Comparison of ENCODE assay signal across 20 cellular contexts in genomic region chr3:33885496-33885895, GRCh38.
DNase-seq lines count a peak whose midpoint lies in the region; ATAC-seq and TF ChIP-seq lines count a peak whose summit lies in the region.
"Had no signal": no experiment of that assay in that cellular context is flagged by ENCODE, and none has a peak within 500 bp of the region (broad histone marks: within the 10 kb centered on the region; RNA-seq: fewer than 3 reads in every experiment).

No MANE protein-coding gene starts in this region.

- H3K4me2 ChIP-seq in mesendoderm (ENCODE audit: low read length) = no peak overlapping the region
- H3K4me2 ChIP-seq: BLaER1 treated with 17β-estradiol and CSF1 and Interleukin-3, amounts not matched to agents 10 nM and 100 nM had no signal

- H2BK5ac ChIP-seq in mesendoderm (ENCODE audit: low read length) = no peak overlapping the region

- H3K4me1 ChIP-seq in mesendoderm (ENCODE audit: control insufficient read depth, low read depth, low read length) = no peaks in the 10 kb centered on the region
- H3K4me1 ChIP-seq: SJSA1 had no signal

- peaks cover 9% of the 10 kb centered on the region for H3K4me1 Mint-ChIP-seq in activated T-cell treated with anti-CD3 and anti-CD28 coated beads, Interleukin-2, amount 50 U/mL, for 72 hours (ENCODE audit: low read depth)
- peaks cover 3% of the 10 kb centered on the region for H3K4me1 Mint-ChIP-seq in activated T-cell treated with anti-CD3 and anti-CD28 coated beads, Interleukin-2, amount 50 U/mL, for 4 hours (ENCODE audit: low read depth)
- H3K4me1 Mint-ChIP-seq in T-helper 17 cell (peaks cover 5% of the 10 kb centered on the region), neural crest cell (peaks cover 11% of the 10 kb centered on the region)

- no peaks in the 10 kb centered on the region for H3K36me3 Mint-ChIP-seq in activated T-cell treated with anti-CD3 and anti-CD28 coated beads, Interleukin-2, amount 50 U/mL, for 72 hours (ENCODE audit: insufficient read depth in 2 of 2)
- H3K36me3 Mint-ChIP-seq in activated T-cell treated with anti-CD3 and anti-CD28 coated beads, Interleukin-2, amount 50 U/mL, for 4 hours (ENCODE audit: insufficient read depth) = no peaks in the 10 kb centered on the region
- H3K36me3 Mint-ChIP-seq in T-helper 17 cell (ENCODE audit: low read depth) = peaks cover 3% of the 10 kb centered on the region
- no peaks in the 10 kb centered on the region for H3K36me3 Mint-ChIP-seq in neural crest cell (ENCODE audit: low read depth)
- H3K36me3 Mint-ChIP-seq: CD4-positive, alpha-beta memory T cell had no signal

- no peaks in the 10 kb centered on the region for H3K9me3 ChIP-seq in T-helper 17 cell (ENCODE audit: control insufficient read depth, low read length, poor library complexity, severe bottlenecking)
- H3K9me3 ChIP-seq: BLaER1 treated with 17β-estradiol and CSF1 and Interleukin-3, amounts not matched to agents 10 nM and 100 nM; SJSA1 had no signal

- TF ChIP-seq CTCF in neural crest cell (conservative IDR thresholded peaks at IDR 0.05) = no peak

- H3K4ac ChIP-seq in mesendoderm (ENCODE audit: low read depth, low read length) = no peak overlapping the region

- H3K27ac ChIP-seq in temporal lobe (ENCODE audit: low read depth, low read length) = peak overlapping the region; percentile 53
- no peak overlapping the region for H3K27ac ChIP-seq in mesendoderm (ENCODE audit: low read depth, low read length)
- H3K27ac ChIP-seq: BLaER1 treated with 17β-estradiol and CSF1 and Interleukin-3, amounts not matched to agents 10 nM and 100 nM; SJSA1 had no signal

- WGBS in mesendoderm (ENCODE audit: extremely low coverage, insufficient coverage, low lambda C conversion rate) = no CpG with 5 or more reads among the region's 6 CpGs

- DNase-seq in activated T-cell treated with anti-CD3 and anti-CD28 coated beads, Interleukin-2, amount 50 U/mL, for 72 hours = no peak
- no peak for DNase-seq in activated T-cell treated with anti-CD3 and anti-CD28 coated beads, Interleukin-2, amount 50 U/mL, for 4 hours
- DNase-seq in T-helper 17 cell (no peak), neural crest cell (ENCODE audit: low read depth, low spot score) (no peak), mesendoderm (no peak)
- DNase-seq: 8988T; CD4-positive, alpha-beta memory T cell; DND-41; H9; Kasumi-1; NCI-H1417; NCI-H1694 treated with DMSO at 0.1 percent for 48 hours; NCI-H446 treated with DMSO at 0.1 percent for 48 hours; NCI-H526 treated with DMSO at 0.1 percent for 48 hours had no signal

- no peak overlapping the region for H3K4me3 Mint-ChIP-seq in activated T-cell treated with anti-CD3 and anti-CD28 coated beads, Interleukin-2, amount 50 U/mL, for 72 hours
- H3K4me3 Mint-ChIP-seq in activated T-cell treated with anti-CD3 and anti-CD28 coated beads, Interleukin-2, amount 50 U/mL, for 4 hours = no peak overlapping the region
- no peak overlapping the region for H3K4me3 Mint-ChIP-seq in T-helper 17 cell
- no peak overlapping the region for H3K4me3 Mint-ChIP-seq in neural crest cell
- H3K4me3 Mint-ChIP-seq: CD4-positive, alpha-beta memory T cell; H9 had no signal

- H3K79me1 ChIP-seq in mesendoderm (ENCODE audit: low read length) = no peaks in the 10 kb centered on the region

- H3K36me3 ChIP-seq in mesendoderm (ENCODE audit: control insufficient read depth, insufficient read depth, low read length) = no peaks in the 10 kb centered on the region
- H3K36me3 ChIP-seq: BLaER1 treated with 17β-estradiol and CSF1 and Interleukin-3, amounts not matched to agents 10 nM and 100 nM; SJSA1 had no signal

- no peak overlapping the region for H3K4me3 ChIP-seq in mesendoderm (ENCODE audit: low read length)
- H3K4me3 ChIP-seq: BLaER1 treated with 17β-estradiol and CSF1 and Interleukin-3, amounts not matched to agents 10 nM and 100 nM; GM12878; SJSA1 had no signal

- no peaks in the 10 kb centered on the region for H3K27me3 Mint-ChIP-seq in activated T-cell treated with anti-CD3 and anti-CD28 coated beads, Interleukin-2, amount 50 U/mL, for 72 hours (ENCODE audit: low read depth)
- peaks cover 3% of the 10 kb centered on the region for H3K27me3 Mint-ChIP-seq in activated T-cell treated with anti-CD3 and anti-CD28 coated beads, Interleukin-2, amount 50 U/mL, for 4 hours (ENCODE audit: low read depth)
- H3K27me3 Mint-ChIP-seq in T-helper 17 cell = peaks cover 19% of the 10 kb centered on the region
- H3K27me3 Mint-ChIP-seq in neural crest cell (ENCODE audit: low read depth) = no peaks in the 10 kb centered on the region

- H3K18ac ChIP-seq in mesendoderm (ENCODE audit: low read length) = no peak overlapping the region

- no peak overlapping the region for H2BK120ac ChIP-seq in mesendoderm (ENCODE audit: low read depth, low read length)

- no peak overlapping the region for H4K8ac ChIP-seq in mesendoderm (ENCODE audit: low read depth, low read length)

- no peaks in the 10 kb centered on the region for H3K9me3 Mint-ChIP-seq in activated T-cell treated with anti-CD3 and anti-CD28 coated beads, Interleukin-2, amount 50 U/mL, for 72 hours
- no peaks in the 10 kb centered on the region for H3K9me3 Mint-ChIP-seq in activated T-cell treated with anti-CD3 and anti-CD28 coated beads, Interleukin-2, amount 50 U/mL, for 4 hours
- peaks cover 5% of the 10 kb centered on the region for H3K9me3 Mint-ChIP-seq in neural crest cell
- H3K9me3 Mint-ChIP-seq: CD4-positive, alpha-beta memory T cell had no signal

- no peak overlapping the region for H3K56ac ChIP-seq in mesendoderm (ENCODE audit: low read length)

- peak; percentile 27 to 43 for ATAC-seq in activated T-cell treated with anti-CD3 and anti-CD28 coated beads, Interleukin-2, amount 50 U/mL, for 72 hours (replicated peaks in 1 of 2)
- no peak for ATAC-seq in activated T-cell treated with anti-CD3 and anti-CD28 coated beads, Interleukin-2, amount 50 U/mL, for 4 hours
- ATAC-seq in T-helper 17 cell (no peak), HG03354 (IDR thresholded peaks at IDR 0.05; ENCODE audit: poor library complexity, severe bottlenecking, unreplicated experiment) (no peak)
- ATAC-seq: GM12878, Right ventricle myocardium inferior had no signal

- no peaks in the 10 kb centered on the region for H3K79me2 ChIP-seq in mesendoderm (ENCODE audit: control insufficient read depth, insufficient read depth, low read length)

- no peak overlapping the region for H3K27ac Mint-ChIP-seq in activated T-cell treated with anti-CD3 and anti-CD28 coated beads, Interleukin-2, amount 50 U/mL, for 72 hours
- H3K27ac Mint-ChIP-seq in T-helper 17 cell (peak overlapping the region; percentile 14), neural crest cell (ENCODE audit: unreplicated experiment) (peak overlapping the region; percentile 82)
- H3K27ac Mint-ChIP-seq: H9 had no signal

- H3K27me3 ChIP-seq in mesendoderm (ENCODE audit: insufficient read depth, low read length, poor library complexity) = no peaks in the 10 kb centered on the region
- H3K27me3 ChIP-seq: BLaER1 treated with 17β-estradiol and CSF1 and Interleukin-3, amounts not matched to agents 10 nM and 100 nM; SJSA1 had no signal

- no peak overlapping the region for H4K5ac ChIP-seq in mesendoderm (ENCODE audit: low read length)

- no peak overlapping the region for H3K23ac ChIP-seq in mesendoderm (ENCODE audit: low read length)

- H3K9ac ChIP-seq in mesendoderm (ENCODE audit: low read length) = no peak overlapping the region
- H3K9ac ChIP-seq: BLaER1 treated with 17β-estradiol and CSF1 and Interleukin-3, amounts not matched to agents 10 nM and 100 nM had no signal

- no peak overlapping the region for H2BK15ac ChIP-seq in mesendoderm (replicated peaks; ENCODE audit: low read depth)

- H2AK5ac ChIP-seq in mesendoderm (ENCODE audit: low read length) = no peak overlapping the region

Comparison
In these comparisons a context has a peak if more than half of its experiments do, and no peak if none do; other contexts are left out.
1. ATAC-seq: peak in activated T-cell treated with anti-CD3 and anti-CD28 coated beads, Interleukin-2, amount 50 U/mL, for 72 hours (2 of 2); none in activated T-cell treated with anti-CD3 and anti-CD28 coated beads, Interleukin-2, amount 50 U/mL, for 4 hours (0 of 2), T-helper 17 cell (single experiment) and HG03354 (single experiment).